8 cellular contexts compared by ENCODE assay signal in the genomic region with DNA sequence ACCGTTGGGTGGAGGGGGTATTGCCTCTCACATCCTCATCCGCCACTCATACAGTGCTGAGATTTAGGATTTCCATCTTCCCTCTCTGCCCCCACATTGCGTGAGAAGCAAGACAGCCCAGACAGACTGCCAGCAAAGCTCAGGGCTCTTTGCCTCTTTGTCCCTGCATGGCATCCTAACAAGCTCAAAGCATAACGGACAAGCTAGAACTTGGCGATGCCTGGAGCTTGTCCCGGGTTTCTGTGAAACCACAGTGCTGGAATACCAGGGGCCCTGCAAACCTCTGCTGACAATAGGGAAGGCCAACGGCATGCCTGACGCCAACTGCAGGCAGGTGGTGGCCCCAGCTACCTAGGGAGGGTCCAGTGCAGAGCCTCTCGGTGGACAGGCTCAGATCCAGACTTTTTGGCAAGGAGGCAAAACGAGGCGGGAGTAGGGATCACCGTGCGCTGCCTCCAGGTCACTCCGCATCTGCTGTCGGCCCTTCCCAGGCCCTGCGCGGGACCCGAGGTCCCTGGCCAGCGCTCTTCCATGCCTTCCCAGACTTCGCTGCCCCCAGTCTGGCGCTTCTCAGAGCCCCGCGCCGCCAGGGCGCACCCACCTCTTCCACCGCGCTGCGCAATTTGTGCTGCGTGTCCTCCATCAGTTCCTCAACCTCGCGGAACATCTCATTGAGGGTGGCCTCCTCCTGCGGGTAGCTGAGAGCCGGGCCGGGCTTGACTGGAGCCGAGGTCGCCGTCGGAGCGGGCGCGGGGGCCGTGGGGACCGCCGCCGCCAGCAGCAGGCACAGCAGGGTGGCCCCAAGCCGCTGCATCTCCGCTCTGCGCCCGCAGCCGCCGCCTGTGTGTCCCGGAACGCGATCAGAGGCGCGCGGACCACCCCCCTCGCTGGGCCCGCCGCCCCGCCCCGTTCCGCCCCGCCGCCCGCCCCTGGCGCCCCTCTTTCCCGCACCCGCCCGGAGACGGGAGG. TPM values are rescaled to one million over a fixed set of nuclear protein-coding genes. Genes with fewer than 3 reads are reported as not detected.
DNase-seq lines count a peak whose midpoint lies in the region; ATAC-seq, FAIRE-seq and TF ChIP-seq lines count a peak whose summit lies in the region.

A gene (minus strand): TSS at position 858 of the 969 bp plus-strand sequence. CDS start 44 bp downstream, at position 814.

- no peaks in the 10 kb centered on the region for H3K36me3 Mint-ChIP-seq in naive thymus-derived CD8-positive, alpha-beta T cell

- TF ChIP-seq POLR2A in vagina (IDR thresholded peaks at IDR 0.05) = peak in 1 of 2 donors; percentile 32

- peaks cover 42 to 85% (median 67%) of the 10 kb centered on the region in 5 donors for H3K27me3 Mint-ChIP-seq in naive thymus-derived CD8-positive, alpha-beta T cell

- H3K4me3 Mint-ChIP-seq in naive thymus-derived CD8-positive, alpha-beta T cell = peak within 1 kb of the TSS; percentile 65 to 85 (median 77)

- H3K27ac ChIP-seq in vagina (peak within 1 kb of the TSS; percentile 83), small intestine (ENCODE audit: low read depth in 1 of 2, low read length in 1 of 2) (peak within 1 kb of the TSS in 1 of 2 donors; percentile 19)

- no peaks in the 10 kb centered on the region for H3K9me3 ChIP-seq in vagina
- H3K9me3 ChIP-seq in small intestine (ENCODE audit: control insufficient read depth, low read depth) = no peaks in the 10 kb centered on the region

- intact Hi-C loops in vagina (cut with DNase I) = no loop called here

- DNase-seq in ELR (ENCODE audit: low read depth) (peak; percentile 54), fibroblast of mammary gland (ENCODE audit: low read depth) (no peak), vagina (ENCODE audit: extremely low spot score in 2 of 2) (no peak), small intestine (no peak)
- peak in 4 of 10 donors; percentile 6 to 23 (median 10) for DNase-seq in naive thymus-derived CD8-positive, alpha-beta T cell
- no peak for DNase-seq in effector CD8-positive, alpha-beta T cell (lab: John Stamatoyannopoulos, UW)

- no peaks in the 10 kb centered on the region for H3K9me3 Mint-ChIP-seq in naive thymus-derived CD8-positive, alpha-beta T cell

- FAIRE-seq in small intestine (lab: Jason Lieb, UNC) = no peak

- 9 to 17% (median 14%) methylated on average over 55 to 71 of the region's 71 CpGs for WGBS in small intestine, 3 donors

- H3K36me3 ChIP-seq in vagina = no peaks in the 10 kb centered on the region
- H3K36me3 ChIP-seq in small intestine (ENCODE audit: control insufficient read depth in 2 of 2, insufficient read depth in 2 of 2, low read length in 2 of 2) = no peaks in the 10 kb centered on the region

- H3K4me1 Mint-ChIP-seq in naive thymus-derived CD8-positive, alpha-beta T cell = peaks cover 8 to 25% (median 17%) of the 10 kb centered on the region in 4 donors

- no peaks in the 10 kb centered on the region for H3K27me3 ChIP-seq in vagina
- H3K27me3 ChIP-seq in small intestine (ENCODE audit: control insufficient read depth in 2 of 2, insufficient read depth in 2 of 2, low read length in 2 of 2) = peaks cover 6 to 12% of the 10 kb centered on the region in 2 donors

- H3K4me3 ChIP-seq in fibroblast of mammary gland (ENCODE audit: control insufficient read depth, low read depth, low read length) (peak within 1 kb of the TSS; percentile 77), vagina (peak within 1 kb of the TSS; percentile 60 to 80), small intestine (ENCODE audit: low read depth in 1 of 2, low read length in 2 of 2) (peak within 1 kb of the TSS in 1 of 2 donors; percentile 27)

- ATAC-seq in SK-N-SH treated with all-trans-retinoic acid at 6 μM for 48 hours (peak; percentile 63), GM21360 (IDR thresholded peaks at IDR 0.05; ENCODE audit: unreplicated experiment) (no peak)
- peak; percentile 64 to 76 for ATAC-seq in naive thymus-derived CD8-positive, alpha-beta T cell

- H3K4me1 ChIP-seq in vagina = peaks cover 51% of the 10 kb centered on the region
- no peaks in the 10 kb centered on the region for H3K4me1 ChIP-seq in small intestine (ENCODE audit: control insufficient read depth in 2 of 2, insufficient read depth in 1 of 2, low read depth in 1 of 2, low read length in 1 of 2)

- POLR2A ChIA-PET in naive thymus-derived CD8-positive, alpha-beta T cell (lab: Charles Lee) = interaction anchor here (0.9 to 3.7 kb wide), 2 partner anchors 10 to 12 kb away, joined by 3 to 15 read pairs; no protein-coding TSS in a partner anchor

- peak within 1 kb of the TSS in 3 of 10 donors; percentile 36 to 75 (median 50) for H3K27ac Mint-ChIP-seq in naive thymus-derived CD8-positive, alpha-beta T cell

- TF ChIP-seq CTCF in fibroblast of mammary gland (conservative IDR thresholded peaks at IDR 0.05; ENCODE audit: control insufficient read depth, insufficient read depth, low read depth, low read length) = no peak
- TF ChIP-seq CTCF in vagina (IDR thresholded peaks at IDR 0.05) = no peak

TF ChIP-seq in SK-N-SH treated with all-trans-retinoic acid at 6 μM for 48 hours, 23 proteins besides CTCF, POLR2A, EP300 and RAD21:
- TF ChIP-seq ZNF8 (CRISPR knock-in tag; IDR thresholded peaks at IDR 0.05) (no peak), ARNTL (CRISPR knock-in tag; IDR thresholded peaks at IDR 0.05; ENCODE audit: borderline replicate concordance, low read depth) (no peak), ZNF565 (CRISPR knock-in tag; conservative IDR thresholded peaks at IDR 0.05; ENCODE audit: low read depth) (no peak), CSDC2 (CRISPR knock-in tag; IDR thresholded peaks at IDR 0.05) (no peak), PPARA (CRISPR knock-in tag; IDR thresholded peaks at IDR 0.05; ENCODE audit: borderline replicate concordance) (no peak), RARB (CRISPR knock-in tag; IDR thresholded peaks at IDR 0.05) (no peak), TOX (CRISPR knock-in tag; IDR thresholded peaks at IDR 0.05; ENCODE audit: borderline replicate concordance) (no peak), ZFP30 (CRISPR knock-in tag; IDR thresholded peaks at IDR 0.05) (no peak), ISL1 (CRISPR knock-in tag; IDR thresholded peaks at IDR 0.05) (no peak)
- TF ChIP-seq, protein P1, sequence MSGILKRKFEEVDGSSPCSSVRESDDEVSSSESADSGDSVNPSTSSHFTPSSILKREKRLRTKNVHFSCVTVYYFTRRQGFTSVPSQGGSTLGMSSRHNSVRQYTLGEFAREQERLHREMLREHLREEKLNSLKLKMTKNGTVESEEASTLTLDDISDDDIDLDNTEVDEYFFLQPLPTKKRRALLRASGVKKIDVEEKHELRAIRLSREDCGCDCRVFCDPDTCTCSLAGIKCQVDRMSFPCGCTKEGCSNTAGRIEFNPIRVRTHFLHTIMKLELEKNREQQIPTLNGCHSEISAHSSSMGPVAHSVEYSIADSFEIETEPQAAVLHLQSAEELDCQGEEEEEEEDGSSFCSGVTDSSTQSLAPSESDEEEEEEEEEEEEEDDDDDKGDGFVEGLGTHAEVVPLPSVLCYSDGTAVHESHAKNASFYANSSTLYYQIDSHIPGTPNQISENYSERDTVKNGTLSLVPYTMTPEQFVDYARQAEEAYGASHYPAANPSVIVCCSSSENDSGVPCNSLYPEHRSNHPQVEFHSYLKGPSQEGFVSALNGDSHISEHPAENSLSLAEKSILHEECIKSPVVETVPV (CRISPR knock-in tag; IDR thresholded peaks at IDR 0.05) = no peak
- TF ChIP-seq, protein P2, sequence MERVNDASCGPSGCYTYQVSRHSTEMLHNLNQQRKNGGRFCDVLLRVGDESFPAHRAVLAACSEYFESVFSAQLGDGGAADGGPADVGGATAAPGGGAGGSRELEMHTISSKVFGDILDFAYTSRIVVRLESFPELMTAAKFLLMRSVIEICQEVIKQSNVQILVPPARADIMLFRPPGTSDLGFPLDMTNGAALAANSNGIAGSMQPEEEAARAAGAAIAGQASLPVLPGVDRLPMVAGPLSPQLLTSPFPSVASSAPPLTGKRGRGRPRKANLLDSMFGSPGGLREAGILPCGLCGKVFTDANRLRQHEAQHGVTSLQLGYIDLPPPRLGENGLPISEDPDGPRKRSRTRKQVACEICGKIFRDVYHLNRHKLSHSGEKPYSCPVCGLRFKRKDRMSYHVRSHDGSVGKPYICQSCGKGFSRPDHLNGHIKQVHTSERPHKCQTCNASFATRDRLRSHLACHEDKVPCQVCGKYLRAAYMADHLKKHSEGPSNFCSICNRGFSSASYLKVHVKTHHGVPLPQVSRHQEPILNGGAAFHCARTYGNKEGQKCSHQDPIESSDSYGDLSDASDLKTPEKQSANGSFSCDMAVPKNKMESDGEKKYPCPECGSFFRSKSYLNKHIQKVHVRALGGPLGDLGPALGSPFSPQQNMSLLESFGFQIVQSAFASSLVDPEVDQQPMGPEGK (CRISPR knock-in tag; IDR thresholded peaks at IDR 0.05; ENCODE audit: borderline replicate concordance) = no peak
- TF ChIP-seq, protein P3, sequence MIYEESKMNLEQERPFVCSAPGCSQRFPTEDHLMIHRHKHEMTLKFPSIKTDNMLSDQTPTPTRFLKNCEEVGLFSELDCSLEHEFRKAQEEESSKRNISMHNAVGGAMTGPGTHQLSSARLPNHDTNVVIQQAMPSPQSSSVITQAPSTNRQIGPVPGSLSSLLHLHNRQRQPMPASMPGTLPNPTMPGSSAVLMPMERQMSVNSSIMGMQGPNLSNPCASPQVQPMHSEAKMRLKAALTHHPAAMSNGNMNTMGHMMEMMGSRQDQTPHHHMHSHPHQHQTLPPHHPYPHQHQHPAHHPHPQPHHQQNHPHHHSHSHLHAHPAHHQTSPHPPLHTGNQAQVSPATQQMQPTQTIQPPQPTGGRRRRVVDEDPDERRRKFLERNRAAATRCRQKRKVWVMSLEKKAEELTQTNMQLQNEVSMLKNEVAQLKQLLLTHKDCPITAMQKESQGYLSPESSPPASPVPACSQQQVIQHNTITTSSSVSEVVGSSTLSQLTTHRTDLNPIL (CRISPR knock-in tag; IDR thresholded peaks at IDR 0.05; ENCODE audit: low read depth) = no peak

RNA-seq across cellular contexts. Expression of the gene that starts here (rescaled TPM):
- total RNA-seq in naive thymus-derived CD8-positive, alpha-beta T cell = 10 to 100 TPM in 1 of 2 experiments, 1 to 10 TPM in 1; 8.6 to 10.3 TPM
- 10 to 100 TPM in 1 of 3 donors, 1 to 10 TPM in 2; 2.3 to 10.8 (median 8.4) TPM for polyA plus RNA-seq in naive thymus-derived CD8-positive, alpha-beta T cell
- 110 TPM for total RNA-seq in vagina
- 10 to 100 TPM in 1 of 3 donors, 1 to 10 TPM in 2; 4.2 to 29.1 (median 5.9) TPM for polyA plus RNA-seq in small intestine
